In the genomic region with DNA sequence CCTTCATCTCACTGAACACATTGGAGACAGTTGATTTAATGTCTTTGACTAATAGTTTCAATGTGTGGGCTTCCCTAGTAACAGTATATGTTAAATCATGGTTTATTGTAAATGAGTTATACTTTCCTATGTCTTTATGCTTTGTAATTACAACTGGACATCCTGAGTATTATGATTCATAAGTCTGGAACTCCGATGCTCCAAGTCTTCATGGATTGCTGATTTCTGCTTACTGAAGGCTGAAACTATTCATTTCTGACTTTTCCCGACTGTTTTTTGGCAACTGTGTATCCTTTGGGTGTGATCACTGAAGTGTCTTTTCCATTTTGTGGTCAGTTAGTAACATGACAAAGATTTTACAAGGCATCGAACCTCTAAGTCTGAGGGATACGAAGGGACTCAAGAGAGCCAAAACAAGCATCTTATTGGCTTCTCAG, we compare ENCODE assay signal across 13 cellular contexts. TPM values are rescaled to one million over a fixed set of nuclear protein-coding genes. Genes with fewer than 3 reads are reported as not detected.
DNase-seq lines count a peak whose midpoint lies in the region; ATAC-seq and TF ChIP-seq lines count a peak whose summit lies in the region.
"Had no signal": no experiment of that assay in that cellular context is flagged by ENCODE, and none has a peak within 500 bp of the region (broad histone marks: within the 10 kb centered on the region; RNA-seq: fewer than 3 reads in every experiment).

No MANE protein-coding gene starts in this region.

- no peaks in the 10 kb centered on the region for H4K20me1 ChIP-seq in OCI-LY3 (ENCODE audit: insufficient read depth, low read length)

- H3K36me3 ChIP-seq in OCI-LY3 (replicated peaks; ENCODE audit: low read depth, low read length) = peaks cover 5% of the 10 kb centered on the region
- H3K36me3 ChIP-seq: colonic mucosa, neutrophil, upper lobe of left lung had no signal

- no peak overlapping the region for H3K27ac ChIP-seq in OCI-LY3 (ENCODE audit: low read length)
- H3K27ac ChIP-seq: colonic mucosa, neutrophil, upper lobe of left lung had no signal

- H3K9me3 ChIP-seq in OCI-LY3 (ENCODE audit: insufficient read depth, low read length) = 0 out of 2 replicates have a peak, but pooled peaks cover 4% of the 10 kb centered on the region
- H3K9me3 ChIP-seq: colonic mucosa, neutrophil, upper lobe of left lung had no signal

- peaks cover 4% of the 10 kb centered on the region for H3K36me3 Mint-ChIP-seq in effector memory CD8-positive, alpha-beta T cell (ENCODE audit: insufficient read depth)

- H3K9ac ChIP-seq in OCI-LY3 (ENCODE audit: low read length) = no peak overlapping the region

- H3K27me3 ChIP-seq in OCI-LY3 (ENCODE audit: low read depth, low read length) = peaks cover 7% of the 10 kb centered on the region; the same call in 1 of the 2 replicates
- H3K27me3 ChIP-seq: upper lobe of left lung had no signal

- H3K4me1 Mint-ChIP-seq in effector memory CD8-positive, alpha-beta T cell (ENCODE audit: low read depth in 2 of 2) = peaks cover 2 to 10% of the 10 kb centered on the region in 2 donors

- H3K79me2 ChIP-seq in OCI-LY3 (ENCODE audit: low read length) = no peaks in the 10 kb centered on the region

- no peak overlapping the region for H3K27ac Mint-ChIP-seq in effector memory CD8-positive, alpha-beta T cell

- H3K4me3 Mint-ChIP-seq in effector memory CD8-positive, alpha-beta T cell = no peak overlapping the region

- H3K9me3 Mint-ChIP-seq in effector memory CD8-positive, alpha-beta T cell = no peaks in the 10 kb centered on the region

- H3K27me3 Mint-ChIP-seq in effector memory CD8-positive, alpha-beta T cell = peaks cover 21 to 44% of the 10 kb centered on the region in 2 donors

- H3K4me3 ChIP-seq in OCI-LY3 (ENCODE audit: low read length) = no peak overlapping the region
- H3K4me3 ChIP-seq: colonic mucosa, upper lobe of left lung had no signal

- DNase-seq in Daoy (ENCODE audit: low read depth) = peak; percentile 89
- DNase-seq in dermis blood vessel endothelial cell = peak; percentile 89
- no peak for DNase-seq in omental fat pad (ENCODE audit: low spot score)
- no peak for DNase-seq in NCI-H1436 (lab: John Stamatoyannopoulos, UW)
- no peak for DNase-seq in MV-4-11 (lab: John Stamatoyannopoulos, UW)
- no peak for DNase-seq in epidermal melanocyte (ENCODE audit: insufficient read length, low spot score)
- no peak for DNase-seq in effector memory CD8-positive, alpha-beta T cell
- DNase-seq: colonic mucosa, DND-41, NCI-H1436 treated with DMSO at 0.1 percent for 48 hours, upper lobe of left lung had no signal

- TF ChIP-seq CTCF in OCI-LY3 (IDR thresholded peaks at IDR 0.05; ENCODE audit: low read depth, low read length) (no peak), omental fat pad (IDR thresholded peaks at IDR 0.05) (no peak)

- H3K4me1 ChIP-seq in OCI-LY3 (ENCODE audit: low read length) = peaks cover 62% of the 10 kb centered on the region
- H3K4me1 ChIP-seq: colonic mucosa, upper lobe of left lung had no signal

- H2AFZ ChIP-seq in OCI-LY3 (ENCODE audit: low read depth, low read length) = peak overlapping the region; percentile 54; the same call in 1 of the 2 replicates

- ATAC-seq in omental fat pad (ENCODE audit: low FRiP score) = peak; percentile 51
- ATAC-seq in effector memory CD8-positive, alpha-beta T cell (replicated peaks) = no peak

- H3K4me2 ChIP-seq in OCI-LY3 (ENCODE audit: low read length) = peak overlapping the region; percentile 10; the same call in 1 of the 2 replicates

RNA-seq across cellular contexts. Expression of gene CD70, which starts 20.0 kb away (rescaled TPM):
- total RNA-seq in Daoy (2014; rRNA removed; shearing (Covaris generic)) = 62.8 and 65.4 TPM in 2 replicates
- total RNA-seq in dermis blood vessel endothelial cell (0.14 TPM in 1 of 2 replicates, not detected in the other), omental fat pad (not detected)

RNA-seq across cellular contexts. Expression of gene TNFSF14, which starts 59.0 kb away (rescaled TPM):
- 0.33 TPM in 1 of 2 replicates, not detected in the other for total RNA-seq in Daoy (2014; rRNA removed; shearing (Covaris generic))
- total RNA-seq in dermis blood vessel endothelial cell (not detected in 2 replicates), omental fat pad (10 to 100 TPM in 2 of 4 donors, 1 to 10 TPM in 2; 3.6 to 66.5 (median 26.3) TPM)

Comparison
In these comparisons a context has a peak if more than half of its experiments do, and no peak if none do; other contexts are left out.
1. DNase-seq: peak in Daoy (single experiment) and dermis blood vessel endothelial cell (single experiment); none in omental fat pad (single experiment), NCI-H1436 (single experiment), MV-4-11 (single experiment), epidermal melanocyte (single experiment) and effector memory CD8-positive, alpha-beta T cell (0 of 3).
2. RNA of gene CD70, which starts 20.0 kb away (total RNA-seq): 62.8 to 65.4 TPM in Daoy; 0.14 TPM in dermis blood vessel endothelial cell and not detected in omental fat pad; every median in the first group is over 10 times any median in the second.